ENCODE assay signal across 34 cellular contexts in the genomic region with DNA sequence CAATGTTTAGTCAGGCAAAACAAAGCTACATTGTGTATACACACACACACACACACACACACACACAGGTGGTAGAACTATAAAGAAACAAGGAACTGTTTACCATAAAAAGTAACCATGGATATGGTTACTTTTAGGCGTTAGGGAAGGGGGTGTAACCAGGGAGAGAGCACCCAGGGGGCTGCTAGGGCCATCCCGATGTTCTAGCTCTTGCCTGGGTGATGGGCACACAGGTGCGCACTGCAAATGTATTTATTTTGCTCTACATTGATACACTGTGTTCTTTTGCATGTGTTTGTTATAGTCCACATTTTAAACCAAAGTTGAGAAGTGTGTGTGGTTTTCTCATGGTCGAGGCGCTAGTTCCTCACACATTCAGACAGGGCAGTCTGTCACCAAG.
DNase-seq lines count a peak whose midpoint lies in the region; ATAC-seq and TF ChIP-seq lines count a peak whose summit lies in the region.
"Had no signal": no experiment of that assay in that cellular context is flagged by ENCODE, and none has a peak within 500 bp of the region (broad histone marks: within the 10 kb centered on the region; RNA-seq: fewer than 3 reads in every experiment).

No MANE protein-coding gene starts in this region.

- TF ChIP-seq EP300 in upper lobe of left lung (IDR thresholded peaks at IDR 0.05) = no peak

- no peaks in the 10 kb centered on the region for H3K36me3 ChIP-seq in upper lobe of left lung
- H3K36me3 ChIP-seq: BE2C; BLaER1; BLaER1 treated with 17β-estradiol and CSF1 and Interleukin-3, amounts not matched to agents 10 nM and 100 nM had no signal

- 92 to 93% methylated on average over 5 of the region's 5 CpGs for WGBS in upper lobe of left lung, 2 donors

- TF ChIP-seq CTCF in osteocyte (IDR thresholded peaks at IDR 0.05) (no peak), upper lobe of left lung (IDR thresholded peaks at IDR 0.05) (no peak)

- H3K27me3 Mint-ChIP-seq in osteocyte (ENCODE audit: unreplicated experiment) = peaks cover 6% of the 10 kb centered on the region
- H3K27me3 Mint-ChIP-seq: CD8-positive, alpha-beta memory T cell had no signal

- H3K27ac ChIP-seq in upper lobe of left lung = no peak overlapping the region
- H3K27ac ChIP-seq: 22Rv1; A549; BLaER1; BLaER1 treated with 17β-estradiol and CSF1 and Interleukin-3, amounts not matched to agents 10 nM and 100 nM; C4-2B had no signal

- H3K4me3 ChIP-seq in upper lobe of left lung = no peak overlapping the region
- H3K4me3 ChIP-seq: A549; BLaER1; BLaER1 treated with 17β-estradiol and CSF1 and Interleukin-3, amounts not matched to agents 10 nM and 100 nM had no signal

- H3K4me1 ChIP-seq in upper lobe of left lung = no peaks in the 10 kb centered on the region
- H3K4me1 ChIP-seq: A549; BE2C; BLaER1; BLaER1 treated with 17β-estradiol and CSF1 and Interleukin-3, amounts not matched to agents 10 nM and 100 nM had no signal

- H3K27ac Mint-ChIP-seq in osteocyte (ENCODE audit: unreplicated experiment) = no peak overlapping the region
- H3K27ac Mint-ChIP-seq: B cell; CD14-positive monocyte; CD4-positive, alpha-beta memory T cell; CD4-positive, alpha-beta T cell; CD8-positive, alpha-beta memory T cell; CD8-positive, alpha-beta T cell had no signal

- no peaks in the 10 kb centered on the region for H3K36me3 Mint-ChIP-seq in osteocyte (ENCODE audit: unreplicated experiment)
- H3K36me3 Mint-ChIP-seq: CD14-positive monocyte; CD4-positive, alpha-beta memory T cell; CD4-positive, CD25-positive, alpha-beta regulatory T cell; CD8-positive, alpha-beta memory T cell; CD8-positive, alpha-beta T cell had no signal

- no peaks in the 10 kb centered on the region for H3K9me3 ChIP-seq in upper lobe of left lung
- H3K9me3 ChIP-seq: BE2C, Caco-2 had no signal

- no peak for TF ChIP-seq POLR2A in upper lobe of left lung (IDR thresholded peaks at IDR 0.05)

- peak; percentile 12 to 20 for ATAC-seq in upper lobe of left lung (ENCODE audit: low FRiP score in 2 of 2)
- ATAC-seq in HG03025 (IDR thresholded peaks at IDR 0.05; ENCODE audit: low FRiP score, unreplicated experiment) = no peak
- ATAC-seq: A549; CD8-positive, alpha-beta T cell had no signal

- H3K4me1 Mint-ChIP-seq in osteocyte (ENCODE audit: unreplicated experiment) = no peaks in the 10 kb centered on the region
- H3K4me1 Mint-ChIP-seq: B cell; CD14-positive monocyte; CD4-positive, alpha-beta memory T cell; CD4-positive, CD25-positive, alpha-beta regulatory T cell; CD8-positive, alpha-beta memory T cell had no signal

- no peak overlapping the region for H3K4me3 Mint-ChIP-seq in osteocyte (ENCODE audit: unreplicated experiment)
- H3K4me3 Mint-ChIP-seq: B cell; CD14-positive monocyte; CD4-positive, alpha-beta memory T cell; CD4-positive, alpha-beta T cell; CD4-positive, CD25-positive, alpha-beta regulatory T cell; CD8-positive, alpha-beta memory T cell; CD8-positive, alpha-beta T cell had no signal

- no peaks in the 10 kb centered on the region for H3K9me3 Mint-ChIP-seq in osteocyte (ENCODE audit: unreplicated experiment)
- H3K9me3 Mint-ChIP-seq: CD4-positive, alpha-beta T cell had no signal

- DNase-seq in DMS53 (lab: John Stamatoyannopoulos, UW) = peak; percentile 20
- DNase-seq in DMS53 treated with DMSO at 0.1 percent for 48 hours (lab: John Stamatoyannopoulos, UW; ENCODE audit: unreplicated experiment) = no peak
- DNase-seq in SK-N-DZ (ENCODE audit: low spot score) = peak; percentile 91
- peak; percentile 48 for DNase-seq in osteocyte (ENCODE audit: extremely low spot score, unreplicated experiment)
- no peak for DNase-seq in upper lobe of left lung
- DNase-seq in HCEC 1CT = no peak
- DNase-seq in activated naive CD4-positive, alpha-beta T cell (lab: John Stamatoyannopoulos, UW) = no peak
- DNase-seq: 8988T; ACHN; AML-193; BE2C; C1 segment of cervical spinal cord; Caco-2; Calu3; CD4-positive, alpha-beta memory T cell; CD4-positive, alpha-beta T cell; CD4-positive, CD25-positive, alpha-beta regulatory T cell; CD8-positive, alpha-beta memory T cell; CD8-positive, alpha-beta T cell; COR-L47; DMS 273 treated with DMSO at 0.1 percent for 48 hours; DMS153; DMS79; DMS79 treated with DMSO at 0.1 percent for 48 hours; DND-41; EL had no signal

- H3K27me3 ChIP-seq in upper lobe of left lung = no peaks in the 10 kb centered on the region
- H3K27me3 ChIP-seq: BE2C; BLaER1; BLaER1 treated with 17β-estradiol and CSF1 and Interleukin-3, amounts not matched to agents 10 nM and 100 nM had no signal

Comparison
In these comparisons a context has a peak if more than half of its experiments do, and no peak if none do; other contexts are left out.
1. DNase-seq: peak in DMS53 (single experiment), SK-N-DZ (single experiment) and osteocyte (single experiment); none in DMS53 treated with DMSO at 0.1 percent for 48 hours (single experiment), upper lobe of left lung (0 of 2), HCEC 1CT (single experiment) and activated naive CD4-positive, alpha-beta T cell (0 of 4).